1 cellular context compared by ENCODE assay signal in genomic region chr5:123719004-123719403, GRCh38.
TF ChIP-seq lines count a peak whose summit lies in the region.

No MANE protein-coding gene starts in this region.

TF ChIP-seq in endothelial cell of umbilical vein, 7 proteins besides CTCF, POLR2A, EP300 and RAD21:
- peak; percentile 58 for TF ChIP-seq FOS (IDR thresholded peaks at IDR 0.05; ENCODE audit: borderline replicate concordance, insufficient read depth, low read length)
- no peak for TF ChIP-seq POLR2AphosphoS5 (IDR thresholded peaks at IDR 0.05; ENCODE audit: insufficient read depth, low read depth, low read length)
- TF ChIP-seq GATA2 (IDR thresholded peaks at IDR 0.05; ENCODE audit: insufficient read depth, insufficient read length, low read depth, low read length): no peak
